26 cellular contexts compared by ENCODE assay signal in the genomic region with DNA sequence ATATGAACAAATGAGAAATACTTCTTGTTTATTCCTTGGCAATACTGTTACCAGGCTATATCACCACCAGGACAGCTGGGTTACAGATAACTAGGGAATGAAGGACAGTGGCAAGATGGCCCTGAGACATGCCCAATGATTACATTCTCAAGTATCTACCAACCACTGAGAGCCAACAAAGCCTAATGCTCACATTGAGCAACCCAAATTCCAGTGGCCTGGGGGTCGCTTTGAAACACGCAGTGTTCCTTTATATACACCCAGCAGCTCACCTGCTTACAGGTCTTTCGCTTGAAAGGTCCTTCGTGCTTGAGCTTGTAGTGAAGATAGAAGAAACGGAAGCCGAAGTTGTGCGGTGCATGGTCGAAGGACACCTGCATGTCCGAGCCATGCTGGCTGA. TPM values are rescaled to one million over a fixed set of nuclear protein-coding genes. Genes with fewer than 3 reads are reported as not detected.
"Had no signal": no experiment of that assay in that cellular context is flagged by ENCODE, and none has a peak within 500 bp of the region (broad histone marks: within the 10 kb centered on the region; RNA-seq: fewer than 3 reads in every experiment).

No MANE protein-coding gene starts in this region.

- H3K27me3 ChIP-seq: colonic mucosa, esophagus squamous epithelium, heart right ventricle had no signal

- H3K4me1 ChIP-seq: colonic mucosa, gastrocnemius medialis, left lung, lower lobe of right lung had no signal

- H3K36me3 ChIP-seq: colonic mucosa, gastrocnemius medialis, left lung, lower lobe of right lung had no signal

- H3K9me3 Mint-ChIP-seq: dendritic cell treated with granulocyte-macrophage colony-stimulating factor and Interleukin-4, amounts not matched to agents 40 ng/mL and 50 ng/mL, for 4 days; mesothelial cell of epicardium; naive B cell had no signal

- H3K27ac ChIP-seq: colonic mucosa, epithelial cell of prostate, esophagus squamous epithelium, gastrocnemius medialis, heart right ventricle, left lung, lower lobe of right lung had no signal

- ATAC-seq: esophagus mucosa, gastrocnemius medialis, heart right ventricle, left cardiac atrium, left lung, left ventricle myocardium superior, lower lobe of right lung, mucosa of descending colon had no signal

- H3K4me3 Mint-ChIP-seq: dendritic cell treated with granulocyte-macrophage colony-stimulating factor and Interleukin-4, amounts not matched to agents 40 ng/mL and 50 ng/mL, for 4 days; mesothelial cell of epicardium; naive B cell had no signal

- H3K9me3 ChIP-seq: colonic mucosa, esophagus squamous epithelium, gastrocnemius medialis, heart right ventricle, left lung, lower lobe of right lung, mucosa of descending colon had no signal

- H3K36me3 Mint-ChIP-seq: naive B cell had no signal

- H3K4me3 ChIP-seq: colonic mucosa, esophagus squamous epithelium, gastrocnemius medialis, heart right ventricle, left lung, lower lobe of right lung, mucosa of descending colon had no signal

- H3K27ac Mint-ChIP-seq: dendritic cell treated with granulocyte-macrophage colony-stimulating factor and Interleukin-4, amounts not matched to agents 40 ng/mL and 50 ng/mL, for 4 days; mesothelial cell of epicardium had no signal

- DNase-seq: colonic mucosa; cortex of kidney; effector memory CD4-positive, alpha-beta T cell; erythroblast; esophagus squamous epithelium; foreskin fibroblast; foreskin melanocyte; gastrocnemius medialis; glutamatergic neuron; head of caudate nucleus; heart right ventricle; hippocampal formation; left cardiac atrium; left lung; left ventricle myocardium superior; lower lobe of right lung; mesenchymal stem cell; mucosa of descending colon; naive B cell had no signal

- H3K4me1 Mint-ChIP-seq: naive B cell had no signal

RNA-seq across cellular contexts. Expression of a gene that starts 45.1 kb away (rescaled TPM):
- total RNA-seq: esophagus mucosa, gastrocnemius medialis, heart right ventricle, left cardiac atrium, left ventricle myocardium superior, lower leg skin, lung microvascular endothelial cell, mesenteric fat pad, mesothelial cell of epicardium had no signal
- polyA plus RNA-seq: heart right ventricle had no signal
